ENCODE assay signal across 8 cellular contexts in genomic region chr20:33992145-33992922, GRCh38. TPM values are rescaled to one million over a fixed set of nuclear protein-coding genes. Genes with fewer than 3 reads are reported as not detected.
DNase-seq lines count a peak whose midpoint lies in the region; ATAC-seq, FAIRE-seq and TF ChIP-seq lines count a peak whose summit lies in the region.

No MANE protein-coding gene starts in this region.

- CTCF ChIA-PET in Panc1 (lab: Charles Lee): interaction anchor here (0.7 kb wide), 1 partner anchor 131 kb away, joined by 6 read pairs; no protein-coding TSS in a partner anchor
- CTCF ChIA-PET in GM10248 (lab: Yijun Ruan, JAX): interaction anchor here (0.9 to 2.0 kb wide), 8 partner anchors 23 to 776 kb away, joined by 3 to 7 read pairs (median 3); partner anchors contain the start of gene ZNF341

- in situ Hi-C loops in Panc1 (cut with HindIII; ENCODE audit: low pct_unique_long_range_greater_than_20kb, low sequenced_read_pairs): no loop called here

- intact Hi-C loops in Panc1 (cut with micrococcal nuclease; ENCODE audit: unreplicated experiment): no loop called here

- BruUV-seq in Panc1 (replicated peaks; lab: Mats Ljungman, UMichigan): TSS peak; percentile 96

- H3K36me3 ChIP-seq in Panc1 (ENCODE audit: control insufficient read depth, insufficient read depth, low read length) (peaks cover 5% of the 10 kb centered on the region), neutrophil (no peaks in the 10 kb centered on the region)

- FAIRE-seq in urothelium cell line (lab: Jason Lieb, UNC): no peak

- POLR2A ChIA-PET in Panc1 (lab: Charles Lee): interaction anchor here (0.5 to 1.1 kb wide), 4 partner anchors 9 to 187 kb away, joined by 3 to 7 read pairs (median 3); no protein-coding TSS in a partner anchor
- POLR2A ChIA-PET in GM10248 (lab: Yijun Ruan, JAX): interaction anchor here (0.9 to 1.6 kb wide), 8 partner anchors 10 to 727 kb away, joined by 3 to 10 read pairs (median 4); partner anchors contain the start of gene EIF2S2

- TF ChIP-seq CTCF in GM12875 (IDR thresholded peaks at IDR 0.05; ENCODE audit: borderline replicate concordance, insufficient read depth, low read depth, low read length) (no peak), Panc1 (IDR thresholded peaks at IDR 0.05) (no peak), epithelial cell of esophagus (IDR thresholded peaks at IDR 0.05; ENCODE audit: insufficient read depth, low read depth, low read length, missing control alignments) (no peak), neutrophil (IDR thresholded peaks at IDR 0.05) (no peak), GM10248 (IDR thresholded peaks at IDR 0.05; ENCODE audit: control extremely low read depth, extremely low read depth, low read depth, missing control alignments) (no peak)

- DNase-seq in Panc1 (ENCODE audit: low read depth, low spot score) (peak; percentile 15), epithelial cell of esophagus (ENCODE audit: low read depth) (peak; percentile 71), GM10248 (ENCODE audit: extremely low spot score) (no peak), urothelium cell line (ENCODE audit: low spot score) (no peak), retina (no peak)

- H3K4me3 ChIP-seq in GM12875 (ENCODE audit: low read depth, low read length) (peak overlapping the region; percentile 56), Panc1 (ENCODE audit: low read depth in 2 of 2, low read length in 2 of 2) (peak overlapping the region; percentile 88 to 99), epithelial cell of esophagus (ENCODE audit: low read length) (peak overlapping the region; percentile 60), neutrophil (ENCODE audit: low read depth in 1 of 2, low read length in 1 of 2) (peak overlapping the region; percentile 82 to 94)

- H3K27me3 ChIP-seq in Panc1 (ENCODE audit: control insufficient read depth, insufficient read depth, low read length) (no peaks in the 10 kb centered on the region), neutrophil (no peaks in the 10 kb centered on the region)

- H3K27ac ChIP-seq in Panc1 (ENCODE audit: low read length): peak overlapping the region; percentile 99
- peak overlapping the region; percentile 99 for H3K27ac ChIP-seq in neutrophil

- ATAC-seq in Panc1 (peak; percentile 2), HG03280 (IDR thresholded peaks at IDR 0.05; ENCODE audit: unreplicated experiment) (no peak)

- H3K9me3 ChIP-seq in Panc1 (ENCODE audit: control insufficient read depth, insufficient read depth, low read depth, low read length) (no peaks in the 10 kb centered on the region), neutrophil (no peaks in the 10 kb centered on the region)

- H3K4me1 ChIP-seq in Panc1 (ENCODE audit: control insufficient read depth, insufficient read depth, low read length) (peaks cover 18% of the 10 kb centered on the region), neutrophil (ENCODE audit: control insufficient read depth in 1 of 2, insufficient read depth in 1 of 2, low read depth in 1 of 2, low read length in 1 of 2) (peaks cover 43% of the 10 kb centered on the region in 2 experiments)

RNA-seq across cellular contexts. Expression of gene RALY, which starts 1.4 kb away (rescaled TPM):
- 164 TPM for total RNA-seq in Panc1 (2021; ENCODE audit: unreplicated experiment)
- 210 TPM for polyA plus RNA-seq in Panc1 (2012; ENCODE audit: insufficient read length)

Comparison
In these comparisons a context has a peak if more than half of its experiments do, and no peak if none do; other contexts are left out.
1. DNase-seq: peak in Panc1 (single experiment) and epithelial cell of esophagus (single experiment); none in GM10248 (single experiment), urothelium cell line (single experiment) and retina (single experiment).
2. Peak in every context shown above with its lines, with median percentiles within 50 percentile points of each other: H3K4me3 ChIP-seq.